28 cellular contexts compared by ENCODE assay signal in genomic region chr5:114346171-114346570, GRCh38. TPM values are rescaled to one million over a fixed set of nuclear protein-coding genes. Genes with fewer than 3 reads are reported as not detected.
"Had no signal": no experiment of that assay in that cellular context is flagged by ENCODE, and none has a peak within 500 bp of the region (broad histone marks: within the 10 kb centered on the region; RNA-seq: fewer than 3 reads in every experiment).

No MANE protein-coding gene starts in this region.

- H3K4me3 ChIP-seq: pancreas, prostate gland, right atrium auricular region, right lobe of liver, sigmoid colon, suprapubic skin, testis, tibial artery, transverse colon, upper lobe of left lung, vagina had no signal

- H3K4me1 ChIP-seq: pancreas, prostate gland, right atrium auricular region, right lobe of liver, sigmoid colon, suprapubic skin, testis, tibial artery, transverse colon, upper lobe of left lung, vagina had no signal

- H3K36me3 Mint-ChIP-seq: naive thymus-derived CD4-positive, alpha-beta T cell; natural killer cell; stimulated activated memory B cell treated with anti-CD40 and anti-IgM and Interleukin-4, amounts not matched to agents 10 μg/mL and 1 μg/mL and 100 μg/mL, for 72 hours had no signal

- H3K27me3 Mint-ChIP-seq: naive thymus-derived CD4-positive, alpha-beta T cell; stimulated activated memory B cell treated with anti-CD40 and anti-IgM and Interleukin-4, amounts not matched to agents 10 μg/mL and 1 μg/mL and 100 μg/mL, for 72 hours; stimulated activated naive CD8-positive, alpha-beta T cell treated with anti-CD3 and anti-CD28 coated beads, Interleukin-15, amount 100 ng/mL, for 72 hours had no signal

- H3K4me3 Mint-ChIP-seq: naive thymus-derived CD4-positive, alpha-beta T cell; natural killer cell; nephron; stimulated activated memory B cell treated with anti-CD40 and anti-IgM and Interleukin-4, amounts not matched to agents 10 μg/mL and 1 μg/mL and 100 μg/mL, for 72 hours; stimulated activated naive CD8-positive, alpha-beta T cell treated with anti-CD3 and anti-CD28 coated beads, Interleukin-15, amount 100 ng/mL, for 72 hours had no signal

- H3K9me3 ChIP-seq: neutrophil, pancreas, prostate gland, right atrium auricular region, right lobe of liver, sigmoid colon, suprapubic skin, testis, tibial artery, transverse colon, upper lobe of left lung, vagina had no signal

- H3K27ac Mint-ChIP-seq: naive thymus-derived CD4-positive, alpha-beta T cell; natural killer cell; nephron; stimulated activated memory B cell treated with anti-CD40 and anti-IgM and Interleukin-4, amounts not matched to agents 10 μg/mL and 1 μg/mL and 100 μg/mL, for 72 hours; stimulated activated naive CD8-positive, alpha-beta T cell treated with anti-CD3 and anti-CD28 coated beads, Interleukin-15, amount 100 ng/mL, for 72 hours had no signal

- H3K4me1 Mint-ChIP-seq: naive thymus-derived CD4-positive, alpha-beta T cell; natural killer cell; nephron; stimulated activated memory B cell treated with anti-CD40 and anti-IgM and Interleukin-4, amounts not matched to agents 10 μg/mL and 1 μg/mL and 100 μg/mL, for 72 hours; stimulated activated naive CD8-positive, alpha-beta T cell treated with anti-CD3 and anti-CD28 coated beads, Interleukin-15, amount 100 ng/mL, for 72 hours had no signal

- H3K36me3 ChIP-seq: neutrophil, pancreas, prostate gland, right atrium auricular region, right lobe of liver, sigmoid colon, suprapubic skin, tibial artery, transverse colon, upper lobe of left lung, vagina had no signal

- H3K27me3 ChIP-seq: neutrophil, pancreas, right atrium auricular region, right lobe of liver, sigmoid colon, testis, tibial artery, upper lobe of left lung, vagina had no signal

- H3K9me3 Mint-ChIP-seq: nephron; stimulated activated memory B cell treated with anti-CD40 and anti-IgM and Interleukin-4, amounts not matched to agents 10 μg/mL and 1 μg/mL and 100 μg/mL, for 72 hours; stimulated activated naive CD8-positive, alpha-beta T cell treated with anti-CD3 and anti-CD28 coated beads, Interleukin-15, amount 100 ng/mL, for 72 hours had no signal

- DNase-seq: naive thymus-derived CD4-positive, alpha-beta T cell; natural killer cell; nucleus accumbens; pancreas; retina; right lobe of liver; sigmoid colon; small intestine; stimulated activated CD4-positive, alpha-beta T cell treated with anti-CD3 and anti-CD28 coated beads, Interleukin-15, amount 100 ng/mL, for 24 hours; stimulated activated CD4-positive, alpha-beta T cell treated with anti-CD3 and anti-CD28 coated beads, Interleukin-2, amount 100 ng/mL, for 24 hours; stimulated activated CD4-positive, alpha-beta T cell treated with anti-CD3 and anti-CD28 coated beads, Interleukin-2, amount 100 ng/mL, for 48 hours; stimulated activated CD4-positive, alpha-beta T cell treated with anti-CD3 and anti-CD28 coated beads, Interleukin-4, amount 100 ng/mL, for 4 hours; stimulated activated CD8-positive, alpha-beta memory T cell treated with anti-CD3 and anti-CD28 coated beads, Interleukin-4, amount 100 ng/mL, for 48 hours; stimulated activated naive CD4-positive, alpha-beta T cell; stimulated activated naive CD8-positive, alpha-beta T cell treated with anti-CD3 and anti-CD28 coated beads, Interleukin-15, amount 100 ng/mL, for 72 hours; stimulated activated naive CD8-positive, alpha-beta T cell treated with anti-CD3 and anti-CD28 coated beads, Interleukin-15, Interleukin-2, amounts not matched to agents 100 U/mL and 50 U/mL, for 24 hours; substantia nigra; testis; tibial artery; transverse colon; upper lobe of left lung had no signal

- H3K27ac ChIP-seq: neutrophil, pancreas, right atrium auricular region, right lobe of liver, sigmoid colon, suprapubic skin, testis, tibial artery, transverse colon, upper lobe of left lung, vagina had no signal

RNA-seq across cellular contexts. Expression of gene KCNN2, which starts 15.7 kb away (rescaled TPM):
- total RNA-seq: naive thymus-derived CD4-positive, alpha-beta T cell; natural killer cell had no signal
